Comparison of ENCODE assay signal across 15 cellular contexts in genomic region chr21:34934350-34934749, GRCh38.
DNase-seq lines count a peak whose midpoint lies in the region; ATAC-seq lines count a peak whose summit lies in the region.
"Had no signal": no experiment of that assay in that cellular context is flagged by ENCODE, and none has a peak within 500 bp of the region (broad histone marks: within the 10 kb centered on the region; RNA-seq: fewer than 3 reads in every experiment).

No MANE protein-coding gene starts in this region.

- DNase-seq in T-helper 1 cell (no peak), naive B cell (no peak), OCI-M2 (lab: John Stamatoyannopoulos, UW; ENCODE audit: unreplicated experiment) (no peak), Right ventricle myocardium inferior (ENCODE audit: missing footprints) (no peak)
- DNase-seq: DMS79 treated with DMSO at 0.1 percent for 48 hours; effector CD8-positive, alpha-beta T cell; H7; islet precursor cell; NCI-H146; upper lobe of left lung had no signal

- H3K36me3 Mint-ChIP-seq in T-helper 1 cell treated with Interleukin-12 subunit alpha and Interleukin-12 subunit beta and Interleukin-4 antibody, amounts not matched to agents 30 μg/mL and 1 μg/mL, for 36 hours (ENCODE audit: low read depth) = peaks cover 11% of the 10 kb centered on the region
- H3K36me3 Mint-ChIP-seq in IgD-negative memory B cell (peaks cover 6% of the 10 kb centered on the region), naive B cell (no peaks in the 10 kb centered on the region)
- H3K36me3 Mint-ChIP-seq in activated T-helper 17 cell treated with anti-CD3 and anti-CD28 coated beads, Interleukin-2, amount 50 U/mL, for 72 hours (ENCODE audit: low read depth) = no peaks in the 10 kb centered on the region
- H3K36me3 Mint-ChIP-seq: neural progenitor cell had no signal

- no peaks in the 10 kb centered on the region for H3K27me3 Mint-ChIP-seq in T-helper 1 cell treated with Interleukin-12 subunit alpha and Interleukin-12 subunit beta and Interleukin-4 antibody, amounts not matched to agents 30 μg/mL and 1 μg/mL, for 36 hours (ENCODE audit: low read depth)
- H3K27me3 Mint-ChIP-seq in IgD-negative memory B cell (no peaks in the 10 kb centered on the region), naive B cell (no peaks in the 10 kb centered on the region)
- H3K27me3 Mint-ChIP-seq in activated T-helper 17 cell treated with anti-CD3 and anti-CD28 coated beads, Interleukin-2, amount 50 U/mL, for 72 hours = no peaks in the 10 kb centered on the region

- peak overlapping the region; percentile 68 for H3K4me3 Mint-ChIP-seq in T-helper 1 cell treated with Interleukin-12 subunit alpha and Interleukin-12 subunit beta and Interleukin-4 antibody, amounts not matched to agents 30 μg/mL and 1 μg/mL, for 36 hours
- H3K4me3 Mint-ChIP-seq in IgD-negative memory B cell = peak overlapping the region in 3 of 4 donors; percentile 4 to 88 (median 84)
- peak overlapping the region; percentile 83 for H3K4me3 Mint-ChIP-seq in activated T-helper 17 cell treated with anti-CD3 and anti-CD28 coated beads, Interleukin-2, amount 50 U/mL, for 72 hours
- peak overlapping the region; percentile 58 to 90 (median 78) for H3K4me3 Mint-ChIP-seq in naive B cell
- H3K4me3 Mint-ChIP-seq: neural progenitor cell had no signal

- intact Hi-C loops in Right ventricle myocardium inferior (cut with DNase I) = no loop called here

- peak overlapping the region; percentile 97 for H3K27ac Mint-ChIP-seq in T-helper 1 cell treated with Interleukin-12 subunit alpha and Interleukin-12 subunit beta and Interleukin-4 antibody, amounts not matched to agents 30 μg/mL and 1 μg/mL, for 36 hours
- H3K27ac Mint-ChIP-seq in IgD-negative memory B cell (peak overlapping the region; percentile 84 to 98 (median 95)), naive B cell (peak overlapping the region; percentile 92 to 98 (median 96))
- peak overlapping the region; percentile 89 for H3K27ac Mint-ChIP-seq in activated T-helper 17 cell treated with anti-CD3 and anti-CD28 coated beads, Interleukin-2, amount 50 U/mL, for 72 hours
- H3K27ac Mint-ChIP-seq: neural progenitor cell had no signal

- no peak for ATAC-seq in activated T-helper 17 cell treated with anti-CD3 and anti-CD28 coated beads, Interleukin-2, amount 50 U/mL, for 72 hours (replicated peaks)
- ATAC-seq in naive B cell (ENCODE audit: low read depth in 2 of 2) (peak in 1 of 2 donors; percentile 2), Right ventricle myocardium inferior (no peak), HG02798 (IDR thresholded peaks at IDR 0.05; ENCODE audit: poor library complexity, unreplicated experiment) (no peak)

- peaks cover 66% of the 10 kb centered on the region for H3K4me1 Mint-ChIP-seq in T-helper 1 cell treated with Interleukin-12 subunit alpha and Interleukin-12 subunit beta and Interleukin-4 antibody, amounts not matched to agents 30 μg/mL and 1 μg/mL, for 36 hours (ENCODE audit: low read depth)
- H3K4me1 Mint-ChIP-seq in IgD-negative memory B cell = peaks cover 23 to 47% (median 43%) of the 10 kb centered on the region in 3 donors
- peaks cover 60% of the 10 kb centered on the region for H3K4me1 Mint-ChIP-seq in activated T-helper 17 cell treated with anti-CD3 and anti-CD28 coated beads, Interleukin-2, amount 50 U/mL, for 72 hours
- peaks cover 51 to 70% (median 65%) of the 10 kb centered on the region in 3 donors for H3K4me1 Mint-ChIP-seq in naive B cell

- no peaks in the 10 kb centered on the region for H3K9me3 Mint-ChIP-seq in T-helper 1 cell treated with Interleukin-12 subunit alpha and Interleukin-12 subunit beta and Interleukin-4 antibody, amounts not matched to agents 30 μg/mL and 1 μg/mL, for 36 hours
- H3K9me3 Mint-ChIP-seq in IgD-negative memory B cell = no peaks in the 10 kb centered on the region
- no peaks in the 10 kb centered on the region for H3K9me3 Mint-ChIP-seq in activated T-helper 17 cell treated with anti-CD3 and anti-CD28 coated beads, Interleukin-2, amount 50 U/mL, for 72 hours
- no peaks in the 10 kb centered on the region for H3K9me3 Mint-ChIP-seq in naive B cell
- H3K9me3 Mint-ChIP-seq: neural progenitor cell had no signal
